In the genomic region with DNA sequence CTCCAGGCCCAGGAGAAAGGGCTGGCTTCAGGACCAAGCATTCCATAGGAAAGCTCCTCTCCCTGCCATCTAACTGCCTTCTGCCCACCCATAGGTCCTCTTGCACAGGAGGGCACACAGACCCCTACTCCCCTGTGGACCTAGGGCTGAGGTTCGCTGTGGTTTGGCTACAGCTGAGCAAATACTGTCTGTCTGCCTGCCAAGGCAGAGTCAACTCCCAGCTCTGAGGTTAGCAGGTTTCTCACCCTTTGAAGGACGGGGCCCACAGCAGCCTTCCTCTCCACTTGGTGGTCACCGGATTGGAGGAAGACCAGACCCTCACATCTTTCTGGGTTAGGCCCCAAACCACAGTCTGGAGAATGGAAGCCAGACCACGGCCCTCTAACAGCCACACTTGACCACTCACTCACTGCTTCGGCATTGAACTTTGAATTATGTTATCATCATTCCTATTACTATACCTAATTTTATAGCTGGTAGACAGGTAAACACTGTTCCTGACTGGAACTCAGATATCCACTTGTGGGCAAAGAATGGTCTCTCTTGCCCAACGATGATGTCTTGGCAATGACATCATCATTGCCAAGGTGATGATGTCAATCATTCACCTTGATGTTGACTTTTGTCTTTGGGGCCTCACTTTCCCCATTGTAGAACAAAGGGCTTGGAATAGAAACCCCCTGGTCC, we compare ENCODE assay signal across 22 cellular contexts.
"Had no signal": no experiment of that assay in that cellular context is flagged by ENCODE, and none has a peak within 500 bp of the region (broad histone marks: within the 10 kb centered on the region; RNA-seq: fewer than 3 reads in every experiment).

No MANE protein-coding gene starts in this region.

- ATAC-seq: SK-N-SH treated with all-trans-retinoic acid at 6 μM for 48 hours had no signal

- H3K27me3 ChIP-seq: MG63 had no signal

- H3K4me3 ChIP-seq: MG63, SJCRH30 had no signal

- H3K27ac ChIP-seq: HL-60, SJCRH30 had no signal

- FAIRE-seq: HTR-8/SVneo, RCC 7860 had no signal

- H3K9me3 ChIP-seq: MG63, SJCRH30 had no signal

- H3K36me3 ChIP-seq: MG63, SJCRH30 had no signal

- DNase-seq: Karpas-422, KG1, MG63, NCI-H1092, NCI-H1105 treated with DMSO at 0.1 percent for 48 hours, NCI-H1417 treated with DMSO at 0.1 percent for 48 hours, NCI-H146, NCI-H1694 treated with DMSO at 0.1 percent for 48 hours, NCI-H1930, NCI-H2081, NCI-H2107, NCI-H2227 treated with DMSO at 0.1 percent for 48 hours, NCI-H524, NCI-H526 treated with DMSO at 0.1 percent for 48 hours, NCI-H748 treated with DMSO at 0.1 percent for 48 hours, Right ventricle myocardium superior, RPMI8226, SJCRH30 had no signal
